9 cellular contexts compared by ENCODE assay signal in the genomic region with DNA sequence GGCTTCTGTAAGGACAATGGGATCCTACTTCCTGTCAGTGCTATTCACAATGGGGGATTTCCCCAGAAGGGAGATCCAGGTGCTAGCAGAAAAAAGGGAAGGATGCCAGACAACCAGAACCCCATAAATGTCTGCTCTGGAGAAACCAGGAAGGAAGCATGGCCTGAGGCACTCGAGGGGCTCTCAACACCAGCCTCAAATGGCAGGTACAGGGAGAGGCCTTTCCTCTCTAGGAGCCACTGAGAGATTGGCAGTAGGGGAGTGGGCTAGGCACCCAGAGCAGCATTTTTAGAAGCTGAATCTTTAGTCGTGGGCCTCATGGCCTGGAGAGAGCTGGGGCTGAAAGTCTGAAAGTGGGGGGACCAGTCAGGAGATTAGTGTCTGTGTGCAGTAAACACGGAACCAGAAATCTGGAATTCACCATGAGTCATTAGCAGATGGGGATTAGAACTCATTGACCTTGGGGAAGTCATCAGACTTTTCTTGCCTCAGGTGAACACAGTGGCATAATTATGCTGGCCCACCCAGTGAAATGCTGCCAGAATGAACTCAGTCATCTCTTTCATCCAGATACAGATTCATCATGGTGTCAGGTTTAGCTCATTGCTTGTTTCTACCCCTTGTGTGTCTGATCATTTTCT. TPM values are rescaled to one million over a fixed set of nuclear protein-coding genes. Genes with fewer than 3 reads are reported as not detected.
DNase-seq lines count a peak whose midpoint lies in the region; ATAC-seq, FAIRE-seq and TF ChIP-seq lines count a peak whose summit lies in the region.
"Had no signal": no experiment of that assay in that cellular context is flagged by ENCODE, and none has a peak within 500 bp of the region (broad histone marks: within the 10 kb centered on the region; RNA-seq: fewer than 3 reads in every experiment).

No MANE protein-coding gene starts in this region.

- peak; percentile 99 for DNase-seq in bronchial epithelial cell (ENCODE audit: low read depth)
- no peak for DNase-seq in stimulated activated CD4-positive, alpha-beta T cell treated with anti-CD3 and anti-CD28 coated beads, Interleukin-15, amount 100 ng/mL, for 24 hours
- no peak for DNase-seq in NCI-H1092 treated with DMSO at 0.1 percent for 48 hours (lab: John Stamatoyannopoulos, UW)
- DNase-seq in NCI-H2171 (lab: John Stamatoyannopoulos, UW) = no peak
- no peak for DNase-seq in posterior cingulate gyrus
- DNase-seq: NCI-H1436 had no signal

- H3K27me3 ChIP-seq in bronchial epithelial cell (ENCODE audit: control insufficient read depth, insufficient read depth, low read length) = no peaks in the 10 kb centered on the region

- no peak overlapping the region for H3K4me3 ChIP-seq in bronchial epithelial cell (ENCODE audit: low read depth, low read length)
- H3K4me3 ChIP-seq in skin epidermis = no peak overlapping the region

- TF ChIP-seq CTCF in bronchial epithelial cell (IDR thresholded peaks at IDR 0.05; ENCODE audit: insufficient read depth, low read length, severe bottlenecking) = no peak

- H3K36me3 ChIP-seq in bronchial epithelial cell (ENCODE audit: control insufficient read depth, insufficient read depth, low read length) = no peaks in the 10 kb centered on the region

- intact Hi-C loops in posterior cingulate gyrus (cut with DNase I) = no loop called here

- peak; percentile 82 for FAIRE-seq in bronchial epithelial cell (lab: Jason Lieb, UNC)

- peak; percentile 66 for ATAC-seq in GM19025 (IDR thresholded peaks at IDR 0.05; ENCODE audit: low read depth, unreplicated experiment)
- peak; percentile 56 for ATAC-seq in HG03378 (IDR thresholded peaks at IDR 0.05; ENCODE audit: unreplicated experiment)

- peak overlapping the region in 18 of 21 experiments; percentile 4 to 84 (median 66) for H3K27ac ChIP-seq in skin epidermis

RNA-seq across cellular contexts. Expression of a gene that starts 28.3 kb away (rescaled TPM):
- 37.4 and 44.7 TPM in 2 replicates for total RNA-seq in bronchial epithelial cell
